In the genomic region with DNA sequence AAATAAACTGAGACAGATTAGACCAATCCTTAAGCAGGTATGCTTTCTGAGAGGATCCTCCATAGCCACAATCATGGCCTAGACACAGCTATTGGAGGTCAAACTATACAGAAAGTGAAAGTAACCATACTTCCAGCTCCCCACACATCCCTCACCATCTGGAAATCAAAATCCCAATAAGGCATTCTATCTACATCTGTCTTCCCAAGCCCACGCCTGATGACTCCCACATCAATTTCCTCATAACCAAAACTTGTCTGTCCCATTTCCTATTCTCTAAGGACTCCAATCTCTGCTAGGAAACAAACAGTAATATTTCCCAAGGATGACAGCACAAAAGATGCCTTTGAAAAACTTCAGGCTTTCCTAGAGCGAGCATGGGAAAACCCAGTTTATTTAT, we compare ENCODE assay signal across 13 cellular contexts.
"Had no signal": no experiment of that assay in that cellular context is flagged by ENCODE, and none has a peak within 500 bp of the region (broad histone marks: within the 10 kb centered on the region; RNA-seq: fewer than 3 reads in every experiment).

No MANE protein-coding gene starts in this region.

- H3K36me3 ChIP-seq: ascending aorta, spleen, upper lobe of left lung had no signal

- ATAC-seq: sciatic nerve; stimulated activated naive CD8-positive, alpha-beta T cell treated with anti-CD3 and anti-CD28 coated beads, Interleukin-15, amount 100 ng/mL, for 72 hours had no signal

- H3K27me3 ChIP-seq: ascending aorta, testis, upper lobe of left lung had no signal

- H3K27ac ChIP-seq: ascending aorta, psoas muscle, testis had no signal

- H3K9me3 ChIP-seq: ascending aorta, psoas muscle, testis, upper lobe of left lung had no signal

- H3K4me1 ChIP-seq: ascending aorta, psoas muscle, spleen, testis had no signal

- DNase-seq: activated CD4-positive, alpha-beta T cell treated with anti-CD3 and anti-CD28 coated beads, Interleukin-2, amount 10 ng/mL, durations not matched to agents 7 days and 5 days; activated naive CD4-positive, alpha-beta T cell treated with Interleukin-2 at 50 U/mL for 16 hours; dermis blood vessel endothelial cell; endodermal cell; erythroblast; hypothalamus; psoas muscle; spleen; stimulated activated naive CD8-positive, alpha-beta T cell treated with anti-CD3 and anti-CD28 coated beads, Interleukin-15, amount 100 ng/mL, for 72 hours; testis; upper lobe of left lung had no signal

- H3K4me3 ChIP-seq: ascending aorta, psoas muscle, spleen, testis, upper lobe of left lung had no signal
